30 cellular contexts compared by ENCODE assay signal in the genomic region with DNA sequence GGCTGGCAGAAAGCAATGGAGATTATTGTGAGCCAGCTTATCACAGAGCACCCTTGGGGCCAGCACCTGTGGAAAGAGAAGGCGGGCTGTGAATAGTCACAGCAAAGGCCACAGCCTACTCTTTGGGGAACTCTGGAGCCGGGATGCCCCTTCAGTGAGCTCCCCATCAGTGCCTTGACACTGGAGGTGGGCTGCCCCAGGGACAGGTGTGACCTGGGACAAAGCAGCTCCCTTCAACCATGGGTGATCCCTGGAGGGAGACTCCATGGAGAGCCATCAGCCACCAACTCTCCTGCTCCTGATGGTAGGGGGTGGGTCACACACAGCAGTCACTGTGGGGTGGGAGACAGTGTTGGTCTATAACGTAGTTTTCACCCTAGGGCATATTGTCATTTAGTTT.
"Had no signal": no experiment of that assay in that cellular context is flagged by ENCODE, and none has a peak within 500 bp of the region (broad histone marks: within the 10 kb centered on the region; RNA-seq: fewer than 3 reads in every experiment).

No MANE protein-coding gene starts in this region.

- H3K36me3 ChIP-seq: adrenal gland, breast epithelium, cardiac muscle cell had no signal

- DNase-seq: activated CD4-positive, alpha-beta memory T cell treated with anti-CD3 and anti-CD28 coated beads, Interleukin-2, amount 10 ng/mL, durations not matched to agents 7 days and 5 days; activated CD4-positive, alpha-beta T cell treated with anti-CD3 and anti-CD28 coated beads for 36 hours; activated CD4-positive, alpha-beta T cell treated with anti-CD3 and anti-CD28 coated beads, Interleukin-2, amount 10 ng/mL, durations not matched to agents 24 days and 14 days; activated CD4-positive, alpha-beta T cell treated with anti-CD3 and anti-CD28 coated beads, Interleukin-2, amount 50 U/mL, for 4 hours; activated CD4-positive, CD25-positive, alpha-beta regulatory T cell; activated CD4-positive, CD25-positive, alpha-beta regulatory T cell treated with anti-CD3 and anti-CD28 coated beads, Interleukin-2, amount 50 U/mL, for 72 hours; activated effector memory CD4-positive, alpha-beta T cell treated with anti-CD3 and anti-CD28 coated beads, Interleukin-2, amount 50 U/mL, for 16 hours; activated naive CD4-positive, alpha-beta T cell treated with anti-CD3 and anti-CD28 coated beads for 36 hours; activated naive CD8-positive, alpha-beta T cell treated with anti-CD3 and anti-CD28 coated beads for 36 hours; activated naive CD8-positive, alpha-beta T cell treated with anti-CD3 and anti-CD28 coated beads, Interleukin-2, amount 50 U/mL, for 24 hours; activated T-cell treated with anti-CD3 and anti-CD28 coated beads, Interleukin-2, amount 50 U/mL, for 1 hour; activated T-cell treated with anti-CD3 and anti-CD28 coated beads, Interleukin-2, amount 50 U/mL, for 48 hours; amygdala; aorta; body of pancreas; cortex of kidney; dermis blood vessel endothelial cell; effector CD4-positive, alpha-beta T cell; effector memory CD8-positive, alpha-beta T cell; esophagus squamous epithelium; foreskin melanocyte; T-helper 1 cell; T-helper 17 cell; T1000 had no signal

- H3K27ac ChIP-seq: adrenal gland, body of pancreas, breast epithelium, cardiac muscle cell, epithelial cell of prostate, esophagus squamous epithelium, gastroesophageal sphincter had no signal

- H3K4me3 ChIP-seq: adrenal gland, body of pancreas, breast epithelium, cardiac muscle cell, esophagus squamous epithelium, gastroesophageal sphincter had no signal

- ATAC-seq: activated CD4-positive, alpha-beta T cell treated with anti-CD3 and anti-CD28 coated beads for 36 hours; activated naive CD8-positive, alpha-beta T cell treated with anti-CD3 and anti-CD28 coated beads, Interleukin-2, amount 50 U/mL, for 24 hours; body of pancreas; effector memory CD8-positive, alpha-beta T cell; gastroesophageal sphincter; SK-N-SH treated with all-trans-retinoic acid at 6 μM for 48 hours; T-helper 17 cell had no signal

- H3K27me3 ChIP-seq: adrenal gland, body of pancreas, breast epithelium, cardiac muscle cell, esophagus squamous epithelium, gastroesophageal sphincter had no signal

- H3K9me3 ChIP-seq: adrenal gland, body of pancreas, breast epithelium, esophagus squamous epithelium, gastroesophageal sphincter had no signal
